ENCODE assay signal across 8 cellular contexts in the genomic region with DNA sequence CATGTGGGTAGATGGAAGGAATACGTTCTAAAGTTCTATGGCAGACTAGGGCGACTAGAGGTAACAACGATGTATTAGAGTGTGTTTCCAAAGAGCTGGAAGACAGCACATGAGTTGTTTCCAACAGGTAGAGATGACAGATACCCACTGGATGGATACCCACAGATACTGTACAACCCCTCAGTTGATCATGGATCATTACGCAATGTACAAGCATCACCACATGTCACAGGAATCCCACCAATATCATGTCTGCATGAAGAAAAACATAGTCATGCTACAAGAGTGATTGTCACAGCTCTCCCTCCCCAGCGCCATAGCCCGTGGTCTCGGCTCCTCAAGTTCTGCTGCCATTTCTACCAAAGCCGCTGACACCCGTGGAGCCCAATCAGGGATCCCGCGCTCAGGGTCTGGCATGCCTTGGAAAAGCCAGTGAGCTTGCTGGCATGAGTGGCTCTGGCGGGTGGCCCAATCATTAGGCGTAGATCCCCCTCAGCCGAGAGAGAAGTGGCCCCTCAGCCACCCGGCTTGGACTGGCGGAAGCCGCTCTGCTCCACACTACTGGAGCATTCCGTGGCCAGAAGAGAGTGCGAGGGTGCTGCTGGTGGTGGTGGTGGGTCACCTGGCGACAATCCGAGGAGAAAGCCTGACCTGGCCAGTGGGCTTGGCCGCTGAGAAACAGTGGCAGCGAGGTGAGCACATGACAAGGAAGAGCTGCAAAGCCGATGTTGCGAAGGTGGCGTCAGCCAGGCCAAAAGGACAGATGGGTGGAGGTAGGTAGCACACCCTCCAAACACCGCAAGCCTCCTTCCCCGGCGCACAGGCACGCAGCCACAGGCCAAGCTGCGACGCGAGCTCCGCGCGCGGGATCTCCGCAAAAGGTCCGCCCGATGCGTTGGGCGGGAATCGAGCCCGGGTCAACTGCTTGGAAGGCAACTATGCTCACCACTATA.
DNase-seq lines count a peak whose midpoint lies in the region; ATAC-seq and TF ChIP-seq lines count a peak whose summit lies in the region.

No MANE protein-coding gene starts in this region.

- TF ChIP-seq CTCF in lower lobe of right lung (IDR thresholded peaks at IDR 0.05) (no peak), thyroid gland (IDR thresholded peaks at IDR 0.05) (no peak)

- intact Hi-C loops in lower lobe of right lung (cut with DNase I), result no loop called here
- intact Hi-C loops in thyroid gland (cut with DNase I), result no loop called here

- H3K36me3 Mint-ChIP-seq in CD4-positive, CD25-positive, alpha-beta regulatory T cell, result no peaks in the 10 kb centered on the region

- H3K9me3 ChIP-seq in CD4-positive, CD25-positive, alpha-beta regulatory T cell (ENCODE audit: control insufficient read depth in 2 of 2, low read length in 2 of 2), result no peaks in the 10 kb centered on the region
- H3K9me3 ChIP-seq in KOPT-K1 (ENCODE audit: insufficient read depth, low read length, poor library complexity, severe bottlenecking), result no peaks in the 10 kb centered on the region
- no peaks in the 10 kb centered on the region for H3K9me3 ChIP-seq in lower lobe of right lung
- H3K9me3 ChIP-seq in thyroid gland, result no peaks in the 10 kb centered on the region

- no peak overlapping the region for H3K27ac ChIP-seq in CD4-positive, CD25-positive, alpha-beta regulatory T cell (ENCODE audit: insufficient read depth, low read length, poor library complexity, severe bottlenecking)
- peak overlapping the region; percentile 81 for H3K27ac ChIP-seq in KOPT-K1 (ENCODE audit: low read depth, low read length, poor library complexity, severe bottlenecking)
- H3K27ac ChIP-seq in lower lobe of right lung, result peak overlapping the region; percentile 26
- no peak overlapping the region for H3K27ac ChIP-seq in thyroid gland

- H3K27me3 Mint-ChIP-seq in CD4-positive, CD25-positive, alpha-beta regulatory T cell, result peaks cover 52% of the 10 kb centered on the region

- H3K4me3 Mint-ChIP-seq in CD4-positive, CD25-positive, alpha-beta regulatory T cell, result peak overlapping the region; percentile 39 to 85 (median 70)

- H3K27ac Mint-ChIP-seq in CD4-positive, CD25-positive, alpha-beta regulatory T cell, result peak overlapping the region in 1 of 3 donors; percentile 48

- DNase-seq in CD4-positive, CD25-positive, alpha-beta regulatory T cell, result peak in 2 of 3 donors; percentile 11 to 44
- peak; percentile 29 for DNase-seq in amniotic epithelial cell (ENCODE audit: low read depth)
- DNase-seq in lower lobe of right lung, result peak; percentile 51
- DNase-seq in thyroid gland, result peak; percentile 10 to 12

- peaks cover 20% of the 10 kb centered on the region for H3K27me3 ChIP-seq in CD4-positive, CD25-positive, alpha-beta regulatory T cell (ENCODE audit: control insufficient read depth, insufficient read depth, low read length)
- H3K27me3 ChIP-seq in lower lobe of right lung (ENCODE audit: low read depth) (peaks cover under 1% of the 10 kb centered on the region), thyroid gland (no peaks in the 10 kb centered on the region)

- no peak overlapping the region for H3K4me3 ChIP-seq in CD4-positive, CD25-positive, alpha-beta regulatory T cell (ENCODE audit: low read depth, low read length)
- peak overlapping the region; percentile 82 for H3K4me3 ChIP-seq in lower lobe of right lung
- H3K4me3 ChIP-seq in thyroid gland (replicated peaks in 1 of 3), result no peak overlapping the region

- TF ChIP-seq POLR2A in thyroid gland (IDR thresholded peaks at IDR 0.05), result no peak

- peaks cover 0 to 7% (median 0%) of the 10 kb centered on the region in 7 donors for H3K9me3 Mint-ChIP-seq in CD4-positive, CD25-positive, alpha-beta regulatory T cell

- WGBS in thyroid gland, 2 donors, result 15 to 41% methylated on average over 15 to 41 of the region's 44 CpGs

- H3K4me1 ChIP-seq in CD4-positive, CD25-positive, alpha-beta regulatory T cell (ENCODE audit: control insufficient read depth, insufficient read depth, low read length, poor library complexity, severe bottlenecking), result peaks cover 5% of the 10 kb centered on the region
- peaks cover 6% of the 10 kb centered on the region for H3K4me1 ChIP-seq in lower lobe of right lung
- H3K4me1 ChIP-seq in thyroid gland, result peaks cover 4 to 6% of the 10 kb centered on the region in 2 donors

- H3K4me1 Mint-ChIP-seq in CD4-positive, CD25-positive, alpha-beta regulatory T cell, result peaks cover 0 to 19% (median 7%) of the 10 kb centered on the region in 4 donors

- no peaks in the 10 kb centered on the region for H3K36me3 ChIP-seq in CD4-positive, CD25-positive, alpha-beta regulatory T cell (ENCODE audit: control insufficient read depth, insufficient read depth, low read length)
- no peaks in the 10 kb centered on the region for H3K36me3 ChIP-seq in KOPT-K1 (ENCODE audit: insufficient read depth, low read length)
- no peaks in the 10 kb centered on the region for H3K36me3 ChIP-seq in lower lobe of right lung
- no peaks in the 10 kb centered on the region for H3K36me3 ChIP-seq in thyroid gland

- ATAC-seq in CD4-positive, CD25-positive, alpha-beta regulatory T cell (ENCODE audit: low read depth in 2 of 2), result no peak
- ATAC-seq in lower lobe of right lung (peak in 1 of 2 donors; percentile 7), GM19395 (IDR thresholded peaks at IDR 0.05; ENCODE audit: unreplicated experiment) (no peak), GM18867 (IDR thresholded peaks at IDR 0.05; ENCODE audit: unreplicated experiment) (no peak), HG03108 (IDR thresholded peaks at IDR 0.05; ENCODE audit: unreplicated experiment) (no peak)

Comparison
In these comparisons a context has a peak if more than half of its experiments do, and no peak if none do; other contexts are left out.
1. H3K27ac ChIP-seq: peak in KOPT-K1 (single experiment) and lower lobe of right lung (single experiment); none in CD4-positive, CD25-positive, alpha-beta regulatory T cell (single experiment) and thyroid gland (0 of 3).
2. Peak in every context shown above with its lines, with median percentiles within 50 percentile points of each other: DNase-seq.